ENCODE assay signal across 13 cellular contexts in the genomic region with DNA sequence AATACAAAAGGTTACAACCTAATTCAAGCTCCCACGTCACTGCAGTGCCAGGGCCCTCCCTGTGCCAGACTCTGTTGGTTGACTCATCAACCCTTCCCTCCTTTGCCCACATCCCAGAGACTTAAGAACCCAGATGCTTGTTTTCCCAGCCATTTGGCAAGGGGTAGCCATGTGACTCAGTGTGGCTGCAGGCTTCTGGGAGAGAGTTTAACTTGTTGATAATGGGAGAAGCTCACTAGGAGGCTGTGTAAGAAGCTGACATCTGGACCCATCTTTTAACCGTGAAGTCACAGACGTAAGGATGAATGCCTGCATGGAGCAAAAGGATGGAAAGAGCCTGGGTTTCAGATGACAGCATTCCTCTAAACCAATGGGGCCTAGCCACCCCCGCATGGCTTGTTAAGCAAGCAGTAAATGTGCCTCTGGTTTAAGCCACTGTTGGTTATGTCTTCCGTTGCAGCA. TPM values are rescaled to one million over a fixed set of nuclear protein-coding genes. Genes with fewer than 3 reads are reported as not detected.
DNase-seq lines count a peak whose midpoint lies in the region; ATAC-seq, FAIRE-seq and TF ChIP-seq lines count a peak whose summit lies in the region.
"Had no signal": no experiment of that assay in that cellular context is flagged by ENCODE, and none has a peak within 500 bp of the region (broad histone marks: within the 10 kb centered on the region; RNA-seq: fewer than 3 reads in every experiment).

No MANE protein-coding gene starts in this region.

- CTCF ChIA-PET in HepG2 (lab: Yijun Ruan, JAX; ENCODE audit: low intra/inter-chr PET ratio, low total read pairs) = no interaction called here

- ATAC-seq in HepG2 (no peak), GM21825 (IDR thresholded peaks at IDR 0.05; ENCODE audit: unreplicated experiment) (no peak)
- ATAC-seq: activated T-cell treated with anti-CD3 and anti-CD28 coated beads, Interleukin-2, amount 50 U/mL, for 72 hours had no signal

- TF ChIP-seq POLR2A in HepG2 (IDR thresholded peaks at IDR 0.05; ENCODE audit: insufficient read depth in 1 of 2, low read depth in 2 of 2, low read length in 2 of 2) = no peak

- DNase-seq in AG08396 (ENCODE audit: low spot score) = peak; percentile 41
- DNase-seq in HFF-Myc (ENCODE audit: extremely low read depth, low read depth) = peak; percentile 98
- DNase-seq in SW480 (ENCODE audit: low spot score) = peak; percentile 36
- peak; percentile 96 for DNase-seq in glomerular visceral epithelial cell (ENCODE audit: extremely low spot score)
- no peak for DNase-seq in activated CD4-positive, alpha-beta T cell treated with anti-CD3 and anti-CD28 coated beads for 1 hour
- DNase-seq in HepG2 (ENCODE audit: low spot score) = no peak
- no peak for DNase-seq in endothelial cell (ENCODE audit: low spot score)
- DNase-seq: activated T-cell treated with anti-CD3 and anti-CD28 coated beads, Interleukin-2, amount 50 U/mL, for 72 hours; mesendoderm; thyroid gland had no signal

- no peaks in the 10 kb centered on the region for H3K4me1 Mint-ChIP-seq in endothelial cell (ENCODE audit: unreplicated experiment)

- no TSS peak for BruUV-seq in HepG2 (replicated peaks; lab: Mats Ljungman, UMichigan)

- in situ Hi-C loops in HepG2 (cut with HindIII; ENCODE audit: extremely low pct_ligation_motif_present, low pct_unique_long_range_greater_than_20kb) = no loop called here

- no peak overlapping the region for H3K27ac Mint-ChIP-seq in endothelial cell (ENCODE audit: unreplicated experiment)
- H3K27ac Mint-ChIP-seq: activated T-cell treated with anti-CD3 and anti-CD28 coated beads, Interleukin-2, amount 50 U/mL, for 72 hours had no signal

- no peak overlapping the region for H3K9ac ChIP-seq in HepG2 (ENCODE audit: insufficient read depth, low read depth, low read length)

- no peaks in the 10 kb centered on the region for H3K36me3 ChIP-seq in HepG2 (replicated peaks in 1 of 2; ENCODE audit: control insufficient read depth in 1 of 2, insufficient read depth in 2 of 2, low read length in 2 of 2)
- H3K36me3 ChIP-seq: thyroid gland had no signal

- TF ChIP-seq CTCF in HFF-Myc (IDR thresholded peaks at IDR 0.05; ENCODE audit: low read depth, low read length, missing control alignments) = no peak
- no peak for TF ChIP-seq CTCF in HepG2 (CRISPR knock-in tag; IDR thresholded peaks at IDR 0.05)
- no peak for TF ChIP-seq CTCF in endothelial cell (IDR thresholded peaks at IDR 0.05; ENCODE audit: unreplicated experiment)

- no peaks in the 10 kb centered on the region for H3K9me3 Mint-ChIP-seq in endothelial cell (ENCODE audit: unreplicated experiment)
- H3K9me3 Mint-ChIP-seq: activated T-cell treated with anti-CD3 and anti-CD28 coated beads, Interleukin-2, amount 50 U/mL, for 72 hours had no signal

- H3K36me3 Mint-ChIP-seq in endothelial cell (ENCODE audit: low read depth, unreplicated experiment) = no peaks in the 10 kb centered on the region

- H3K4me1 ChIP-seq in HepG2 (ENCODE audit: insufficient read depth, low read length) = no peaks in the 10 kb centered on the region; the same call in 1 of the 2 replicates
- H3K4me1 ChIP-seq: thyroid gland had no signal

- H3K4me2 ChIP-seq in HepG2 (ENCODE audit: low read depth, low read length) = no peak overlapping the region

- intact Hi-C loops in HepG2 (cut with micrococcal nuclease; ENCODE audit: unreplicated experiment) = no loop called here

- no peak for TF ChIP-seq EP300 in HepG2 (IDR thresholded peaks at IDR 0.05; ENCODE audit: low read depth in 2 of 2, low read length in 2 of 2)
- no peak for TF ChIP-seq EP300 in HepG2 (CRISPR knock-in tag; IDR thresholded peaks at IDR 0.05; ENCODE audit: borderline replicate concordance)

- no peak overlapping the region for H3K27ac ChIP-seq in HepG2 (ENCODE audit: extremely low read length, insufficient read depth, low read length)
- H3K27ac ChIP-seq: thyroid gland had no signal

- 29% methylated on average over 5 of the region's 5 CpGs for WGBS in HepG2 (ENCODE audit: low lambda C conversion rate)

- H3K27me3 Mint-ChIP-seq in endothelial cell (ENCODE audit: unreplicated experiment) = no peaks in the 10 kb centered on the region

- TF ChIP-seq RAD21 in HepG2 (CRISPR knock-in tag; IDR thresholded peaks at IDR 0.05) = no peak

- FAIRE-seq in HepG2 (lab: Jason Lieb, UNC) = no peak
- FAIRE-seq: endometrium had no signal

- H3K9me3 ChIP-seq in HepG2 (ENCODE audit: low read length) = no peaks in the 10 kb centered on the region
- H3K9me3 ChIP-seq: thyroid gland had no signal

- no peak overlapping the region for H3K4me3 Mint-ChIP-seq in endothelial cell (ENCODE audit: unreplicated experiment)
- H3K4me3 Mint-ChIP-seq: activated T-cell treated with anti-CD3 and anti-CD28 coated beads, Interleukin-2, amount 50 U/mL, for 72 hours had no signal

- H3K4me3 ChIP-seq in HFF-Myc (replicated peaks; ENCODE audit: low read depth, low read length) = no peak overlapping the region
- H3K4me3 ChIP-seq in HepG2 (replicated peaks in 1 of 3; ENCODE audit: insufficient read depth in 1 of 3, low read depth in 2 of 3, low read length in 3 of 3) = no peak overlapping the region
- H3K4me3 ChIP-seq: thyroid gland had no signal

- H3K27me3 ChIP-seq in HepG2 (ENCODE audit: control insufficient read depth in 1 of 2, insufficient read depth in 2 of 2, low read length in 2 of 2) = peaks cover 0 to 16% of the 10 kb centered on the region in 2 experiments; a peak in 2 of 5 replicates
- H3K27me3 ChIP-seq: thyroid gland had no signal

- no peaks in the 10 kb centered on the region for H4K20me1 ChIP-seq in HepG2 (ENCODE audit: insufficient read depth, low read length)

- no peak overlapping the region for H2AFZ ChIP-seq in HepG2 (ENCODE audit: low read length)

- POLR2A ChIA-PET in HepG2 (lab: Yijun Ruan, JAX) = no interaction called here

- H3K79me2 ChIP-seq in HepG2 (ENCODE audit: insufficient read depth, low read length) = no peaks in the 10 kb centered on the region

TF ChIP-seq in HepG2, 621 proteins besides CTCF, POLR2A, EP300 and RAD21:
- TF ChIP-seq ZNF570 (CRISPR knock-in tag; IDR thresholded peaks at IDR 0.05; ENCODE audit: borderline replicate concordance) (no peak), TMF1 (CRISPR knock-in tag; IDR thresholded peaks at IDR 0.05; ENCODE audit: low read depth) (no peak), TBX2 (CRISPR knock-in tag; IDR thresholded peaks at IDR 0.05; ENCODE audit: borderline replicate concordance) (no peak), TBL1XR1 (IDR thresholded peaks at IDR 0.05; ENCODE audit: borderline replicate concordance, low read length, partially characterized antibody) (no peak), ZNF713 (CRISPR knock-in tag; IDR thresholded peaks at IDR 0.05) (no peak), KLF11 (CRISPR knock-in tag; IDR thresholded peaks at IDR 0.05) (no peak), ZNF605 (CRISPR knock-in tag; IDR thresholded peaks at IDR 0.05) (no peak), ZNF30 (CRISPR knock-in tag; IDR thresholded peaks at IDR 0.05) (no peak)

RNA-seq across cellular contexts. Expression of gene CREB5, which starts 57.7 kb away (rescaled TPM):
- total RNA-seq in HepG2 (2016; rRNA removed; fragmentation: Illumina TruSeq; extraction: Trizol) = 0.38 and 0.45 TPM in 2 replicates
- 0.40 and 0.53 TPM in 2 replicates for total RNA-seq in HepG2 (2016; cell fraction: cytosol; rRNA removed; fragmentation: Illumina TruSeq; extraction: Trizol; ENCODE audit: low read depth)
- 0.71 and 0.79 TPM in 2 replicates for total RNA-seq in HepG2 (2016; cell fraction: insoluble cytoplasmic fraction; rRNA removed; fragmentation: Illumina TruSeq; extraction: Trizol)
- total RNA-seq in HepG2 (2016; cell fraction: membrane; rRNA removed; fragmentation: Illumina TruSeq; extraction: Trizol) = 0.22 and 0.38 TPM in 2 replicates
- 2.4 and 3.2 TPM in 2 replicates for total RNA-seq in HepG2 (2016; cell fraction: nucleus; rRNA removed; fragmentation: Illumina TruSeq; extraction: Trizol)
- polyA plus RNA-seq in HepG2 (2011; rRNA removed) = 0.71 and 2.3 TPM in 2 replicates
- polyA plus RNA-seq in HepG2 (2011; cell fraction: cytosol; rRNA removed) = 0.59 and 0.77 TPM in 2 replicates
- 5.0 and 6.0 TPM in 2 replicates for polyA plus RNA-seq in HepG2 (2011; cell fraction: nucleus; rRNA removed)
- polyA plus RNA-seq in HepG2 (2012) = 0.20 and 0.84 TPM in 2 replicates
- 0.40 and 0.69 TPM in 2 replicates for polyA plus RNA-seq in HepG2 (2016; cell fraction: cytosol; fragmentation: Illumina TruSeq; extraction: Trizol; ENCODE audit: low read depth)
- 0.94 and 1.3 TPM in 2 replicates for polyA plus RNA-seq in HepG2 (2016; cell fraction: insoluble cytoplasmic fraction; fragmentation: Illumina TruSeq; extraction: Trizol; ENCODE audit: low read depth)
- polyA plus RNA-seq in HepG2 (2016; cell fraction: membrane; fragmentation: Illumina TruSeq; extraction: Trizol; ENCODE audit: low read depth) = 0.03 and 0.40 TPM in 2 replicates
- 1.5 and 2.1 TPM in 2 replicates for polyA plus RNA-seq in HepG2 (2016; cell fraction: nucleus; fragmentation: Illumina TruSeq; extraction: Trizol; ENCODE audit: insufficient read depth, low read depth)
- 0.12 and 1.7 TPM in 2 replicates for polyA minus RNA-seq in HepG2 (2011; rRNA and poly(A)+ RNA removed; ENCODE audit: low replicate concordance)
- polyA minus RNA-seq in HepG2 (2011; cell fraction: cytosol; rRNA and poly(A)+ RNA removed) = 0.18 and 0.79 TPM in 2 replicates
- 4.8 and 9.7 TPM in 2 replicates for polyA minus RNA-seq in HepG2 (2011; cell fraction: nucleus; rRNA and poly(A)+ RNA removed)
- 5.6 TPM for total RNA-seq in endothelial cell (ENCODE audit: unreplicated experiment)
- total RNA-seq: T-helper 1 cell treated with Interleukin-12 subunit alpha and Interleukin-12 subunit beta and Interleukin-4 antibody, amounts not matched to agents 30 ng/mL and 1 ng/mL, for 36 hours had no signal

Comparison
In these comparisons a context has a peak if more than half of its experiments do, and no peak if none do; other contexts are left out.
1. DNase-seq: peak in AG08396 (single experiment), HFF-Myc (single experiment), SW480 (single experiment) and glomerular visceral epithelial cell (single experiment); none in activated CD4-positive, alpha-beta T cell treated with anti-CD3 and anti-CD28 coated beads for 1 hour (single experiment), HepG2 (single experiment) and endothelial cell (single experiment).